ENCODE assay signal across 1 cellular context in the genomic region with DNA sequence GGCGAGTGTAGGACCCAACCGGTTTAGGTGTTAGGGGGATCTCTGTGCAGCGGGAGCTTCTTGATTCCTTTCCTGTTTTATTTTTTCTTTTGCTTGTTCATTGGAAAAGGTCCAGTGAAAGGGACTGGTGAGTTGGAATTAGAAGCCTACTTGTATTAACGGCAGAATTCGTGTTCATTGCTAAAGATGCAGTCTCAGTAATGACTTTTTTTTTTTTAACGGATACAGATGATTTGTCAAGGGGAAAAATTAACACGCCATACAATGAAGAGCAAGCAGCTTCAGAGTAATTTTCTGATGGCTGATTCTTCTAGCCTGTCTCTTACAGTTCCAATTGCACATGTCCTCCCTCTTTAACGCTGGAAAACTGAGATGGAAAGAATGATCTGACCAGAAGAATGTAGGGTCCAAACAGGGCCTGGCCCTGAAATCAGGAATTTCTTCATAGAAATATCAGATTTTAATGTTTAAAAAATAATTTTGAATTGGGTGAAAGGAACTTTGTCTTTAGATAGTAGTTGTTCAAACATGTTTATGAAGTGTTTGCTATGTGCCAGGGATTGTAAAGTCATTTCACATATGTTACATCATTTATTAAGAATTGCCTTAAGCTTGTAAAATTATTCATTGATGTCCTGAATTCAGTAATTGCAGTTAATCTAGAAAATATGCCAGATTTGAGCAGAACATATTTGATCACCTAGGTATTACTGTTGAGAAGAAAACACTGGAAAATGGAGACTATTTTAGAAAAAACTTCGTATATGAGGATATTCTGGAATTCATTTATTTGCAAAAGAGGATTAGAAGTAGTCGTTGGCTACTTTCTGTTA.
TF ChIP-seq lines count a peak whose summit lies in the region.

No MANE protein-coding gene starts in this region.

TF ChIP-seq in A549, 52 proteins besides CTCF, POLR2A, EP300 and RAD21:
- no peak; a peak in 1 of 4 replicates for TF ChIP-seq CEBPB (IDR thresholded peaks at IDR 0.05)
- no peak for TF ChIP-seq RNF2 (IDR thresholded peaks at IDR 0.05; ENCODE audit: borderline replicate concordance, low read depth)
- TF ChIP-seq JUN (IDR thresholded peaks at IDR 0.05): no peak
- TF ChIP-seq NPAS2 (CRISPR knock-in tag; IDR thresholded peaks at IDR 0.05; ENCODE audit: borderline replicate concordance): no peak
- TF ChIP-seq ZSCAN20 (CRISPR knock-in tag; IDR thresholded peaks at IDR 0.05): no peak
- TF ChIP-seq, protein P1, sequence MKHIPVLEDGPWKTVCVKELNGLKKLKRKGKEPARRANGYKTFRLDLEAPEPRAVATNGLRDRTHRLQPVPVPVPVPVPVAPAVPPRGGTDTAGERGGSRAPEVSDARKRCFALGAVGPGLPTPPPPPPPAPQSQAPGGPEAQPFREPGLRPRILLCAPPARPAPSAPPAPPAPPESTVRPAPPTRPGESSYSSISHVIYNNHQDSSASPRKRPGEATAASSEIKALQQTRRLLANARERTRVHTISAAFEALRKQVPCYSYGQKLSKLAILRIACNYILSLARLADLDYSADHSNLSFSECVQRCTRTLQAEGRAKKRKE (CRISPR knock-in tag; IDR thresholded peaks at IDR 0.05; ENCODE audit: low read depth): no peak
- TF ChIP-seq HOXB5 (CRISPR knock-in tag; IDR thresholded peaks at IDR 0.05): no peak
- no peak for TF ChIP-seq MAFK (IDR thresholded peaks at IDR 0.05; ENCODE audit: partially characterized antibody)
- TF ChIP-seq, protein P2, sequence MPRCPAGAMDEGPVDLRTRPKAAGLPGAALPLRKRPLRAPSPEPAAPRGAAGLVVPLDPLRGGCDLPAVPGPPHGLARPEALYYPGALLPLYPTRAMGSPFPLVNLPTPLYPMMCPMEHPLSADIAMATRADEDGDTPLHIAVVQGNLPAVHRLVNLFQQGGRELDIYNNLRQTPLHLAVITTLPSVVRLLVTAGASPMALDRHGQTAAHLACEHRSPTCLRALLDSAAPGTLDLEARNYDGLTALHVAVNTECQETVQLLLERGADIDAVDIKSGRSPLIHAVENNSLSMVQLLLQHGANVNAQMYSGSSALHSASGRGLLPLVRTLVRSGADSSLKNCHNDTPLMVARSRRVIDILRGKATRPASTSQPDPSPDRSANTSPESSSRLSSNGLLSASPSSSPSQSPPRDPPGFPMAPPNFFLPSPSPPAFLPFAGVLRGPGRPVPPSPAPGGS (IDR thresholded peaks at IDR 0.05): no peak
- TF ChIP-seq, protein P3, sequence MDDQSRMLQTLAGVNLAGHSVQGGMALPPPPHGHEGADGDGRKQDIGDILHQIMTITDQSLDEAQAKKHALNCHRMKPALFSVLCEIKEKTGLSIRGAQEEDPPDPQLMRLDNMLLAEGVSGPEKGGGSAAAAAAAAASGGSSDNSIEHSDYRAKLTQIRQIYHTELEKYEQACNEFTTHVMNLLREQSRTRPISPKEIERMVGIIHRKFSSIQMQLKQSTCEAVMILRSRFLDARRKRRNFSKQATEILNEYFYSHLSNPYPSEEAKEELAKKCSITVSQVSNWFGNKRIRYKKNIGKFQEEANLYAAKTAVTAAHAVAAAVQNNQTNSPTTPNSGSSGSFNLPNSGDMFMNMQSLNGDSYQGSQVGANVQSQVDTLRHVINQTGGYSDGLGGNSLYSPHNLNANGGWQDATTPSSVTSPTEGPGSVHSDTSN (IDR thresholded peaks at IDR 0.05): no peak
- TF ChIP-seq, protein P4, sequence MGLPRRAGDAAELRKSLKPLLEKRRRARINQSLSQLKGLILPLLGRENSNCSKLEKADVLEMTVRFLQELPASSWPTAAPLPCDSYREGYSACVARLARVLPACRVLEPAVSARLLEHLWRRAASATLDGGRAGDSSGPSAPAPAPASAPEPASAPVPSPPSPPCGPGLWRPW (IDR thresholded peaks at IDR 0.05): no peak
- no peak for TF ChIP-seq EHMT2 (IDR thresholded peaks at IDR 0.05; ENCODE audit: low read depth)
- no peak for TF ChIP-seq RARB (CRISPR knock-in tag; IDR thresholded peaks at IDR 0.05)
- TF ChIP-seq FOXS1 (CRISPR knock-in tag; IDR thresholded peaks at IDR 0.05): no peak
- TF ChIP-seq, protein P5, sequence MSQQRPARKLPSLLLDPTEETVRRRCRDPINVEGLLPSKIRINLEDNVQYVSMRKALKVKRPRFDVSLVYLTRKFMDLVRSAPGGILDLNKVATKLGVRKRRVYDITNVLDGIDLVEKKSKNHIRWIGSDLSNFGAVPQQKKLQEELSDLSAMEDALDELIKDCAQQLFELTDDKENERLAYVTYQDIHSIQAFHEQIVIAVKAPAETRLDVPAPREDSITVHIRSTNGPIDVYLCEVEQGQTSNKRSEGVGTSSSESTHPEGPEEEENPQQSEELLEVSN (IDR thresholded peaks at IDR 0.05; ENCODE audit: borderline replicate concordance, low read depth): no peak
- TF ChIP-seq, protein P6, sequence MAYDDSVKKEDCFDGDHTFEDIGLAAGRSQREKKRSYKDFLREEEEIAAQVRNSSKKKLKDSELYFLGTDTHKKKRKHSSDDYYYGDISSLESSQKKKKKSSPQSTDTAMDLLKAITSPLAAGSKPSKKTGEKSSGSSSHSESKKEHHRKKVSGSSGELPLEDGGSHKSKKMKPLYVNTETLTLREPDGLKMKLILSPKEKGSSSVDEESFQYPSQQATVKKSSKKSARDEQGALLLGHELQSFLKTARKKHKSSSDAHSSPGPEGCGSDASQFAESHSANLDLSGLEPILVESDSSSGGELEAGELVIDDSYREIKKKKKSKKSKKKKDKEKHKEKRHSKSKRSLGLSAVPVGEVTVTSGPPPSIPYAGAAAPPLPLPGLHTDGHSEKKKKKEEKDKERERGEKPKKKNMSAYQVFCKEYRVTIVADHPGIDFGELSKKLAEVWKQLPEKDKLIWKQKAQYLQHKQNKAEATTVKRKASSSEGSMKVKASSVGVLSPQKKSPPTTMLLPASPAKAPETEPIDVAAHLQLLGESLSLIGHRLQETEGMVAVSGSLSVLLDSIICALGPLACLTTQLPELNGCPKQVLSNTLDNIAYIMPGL (CRISPR knock-in tag; IDR thresholded peaks at IDR 0.05; ENCODE audit: borderline replicate concordance): no peak
- TF ChIP-seq MAZ (IDR thresholded peaks at IDR 0.05; ENCODE audit: borderline replicate concordance, low read depth, low read length): no peak
- no peak for TF ChIP-seq CBX2 (IDR thresholded peaks at IDR 0.05; ENCODE audit: borderline replicate concordance, low read depth)
- no peak for TF ChIP-seq KDM1A (IDR thresholded peaks at IDR 0.05; ENCODE audit: low read depth)
- TF ChIP-seq JUNB (IDR thresholded peaks at IDR 0.05): no peak
